Comparison of ENCODE assay signal across 8 cellular contexts in the genomic region with DNA sequence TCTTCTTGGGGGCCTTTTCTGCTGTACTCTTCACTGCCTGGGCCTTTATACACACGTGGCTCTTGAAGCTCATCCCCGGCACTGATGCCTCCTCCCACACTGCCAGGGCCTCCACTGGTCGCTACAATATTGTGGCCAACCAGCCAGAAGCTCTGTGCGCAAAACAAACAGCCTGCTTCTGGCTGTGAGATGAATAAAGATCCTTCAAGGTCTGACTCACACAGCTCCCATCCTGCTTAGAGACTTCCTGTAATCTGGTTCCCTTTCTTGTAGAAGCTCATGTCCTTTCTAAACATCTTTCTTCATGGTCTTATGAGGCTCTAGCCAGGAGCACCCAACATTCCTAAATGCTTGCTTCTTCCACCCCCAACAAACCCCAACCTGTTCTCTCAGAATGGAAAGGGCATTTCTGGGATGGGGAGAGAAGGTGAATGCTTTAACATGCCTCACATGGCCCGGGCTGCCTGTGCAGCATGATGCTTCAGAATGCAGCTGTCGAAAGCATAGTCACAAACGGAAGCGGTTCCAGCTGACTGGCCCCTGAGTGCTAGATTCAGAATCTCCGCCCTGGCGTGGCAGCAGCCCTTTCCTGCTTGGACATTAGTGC. TPM values are rescaled to one million over a fixed set of nuclear protein-coding genes. Genes with fewer than 3 reads are reported as not detected.
DNase-seq lines count a peak whose midpoint lies in the region; ATAC-seq and TF ChIP-seq lines count a peak whose summit lies in the region.

No MANE protein-coding gene starts in this region.

- DNase-seq in DMS79 (lab: John Stamatoyannopoulos, UW) (peak; percentile 60), SK-MEL-5 (ENCODE audit: low read depth, low spot score) (peak; percentile 52), mucosa of descending colon (peak in 2 of 3 donors; percentile 50 to 75), tibial artery (peak; percentile 68 to 83), NCI-H2081 treated with DMSO at 0.1 percent for 48 hours (lab: John Stamatoyannopoulos, UW) (no peak)

- intact Hi-C loops in mucosa of descending colon (cut with DNase I, micrococcal nuclease) (no loop called here), tibial artery (cut with DNase I; ENCODE audit: low total_unique reads) (no loop called here)

- no peak for TF ChIP-seq CTCF in mucosa of descending colon (IDR thresholded peaks at IDR 0.05)
- no peak for TF ChIP-seq CTCF in tibial artery (IDR thresholded peaks at IDR 0.05)

- in situ Hi-C loops in SK-MEL-5 (cut with HindIII; ENCODE audit: low pct_unique_long_range_greater_than_20kb, low sequenced_read_pairs) = no loop called here

- no peaks in the 10 kb centered on the region for H3K27me3 ChIP-seq in tibial artery

- H3K9me3 ChIP-seq in mucosa of descending colon (no peaks in the 10 kb centered on the region), tibial artery (no peaks in the 10 kb centered on the region)

- H3K4me3 ChIP-seq in mucosa of descending colon = no peak overlapping the region
- no peak overlapping the region for H3K4me3 ChIP-seq in tibial artery

- H3K36me3 ChIP-seq in mucosa of descending colon (ENCODE audit: low read depth) (no peaks in the 10 kb centered on the region), tibial artery (no peaks in the 10 kb centered on the region)

- no peaks in the 10 kb centered on the region for H3K4me1 ChIP-seq in mucosa of descending colon (ENCODE audit: low read depth)
- peaks cover 0 to 72% (median 43%) of the 10 kb centered on the region in 4 donors for H3K4me1 ChIP-seq in tibial artery

- ATAC-seq in GM19324 (IDR thresholded peaks at IDR 0.05; ENCODE audit: low FRiP score, unreplicated experiment) = peak; percentile 98
- peak; percentile 96 for ATAC-seq in HG03342 (IDR thresholded peaks at IDR 0.05; ENCODE audit: unreplicated experiment)
- peak; percentile 83 for ATAC-seq in mucosa of descending colon

- peak overlapping the region; percentile 70 for H3K27ac ChIP-seq in cingulate gyrus (ENCODE audit: low read depth, low read length)
- H3K27ac ChIP-seq in tibial artery = peak overlapping the region; percentile 71

RNA-seq across cellular contexts. Expression of a gene that starts 24.6 kb away (rescaled TPM):
- total RNA-seq in SK-MEL-5 (2014; rRNA removed; shearing (Covaris generic)) = 174 and 204 TPM in 2 replicates
- polyA plus RNA-seq in SK-MEL-5 (2015; cell fraction: cytosol; rRNA removed) = 206 and 239 TPM in 2 replicates
- 83.4 and 104 TPM in 2 replicates for polyA plus RNA-seq in SK-MEL-5 (2015; cell fraction: nucleus; rRNA removed)
- total RNA-seq in mucosa of descending colon = 100 to 1,000 TPM in 1 of 3 donors, 10 to 100 TPM in 2; 12.3 to 300 (median 19.2) TPM
